ENCODE assay signal across 8 cellular contexts in the genomic region with DNA sequence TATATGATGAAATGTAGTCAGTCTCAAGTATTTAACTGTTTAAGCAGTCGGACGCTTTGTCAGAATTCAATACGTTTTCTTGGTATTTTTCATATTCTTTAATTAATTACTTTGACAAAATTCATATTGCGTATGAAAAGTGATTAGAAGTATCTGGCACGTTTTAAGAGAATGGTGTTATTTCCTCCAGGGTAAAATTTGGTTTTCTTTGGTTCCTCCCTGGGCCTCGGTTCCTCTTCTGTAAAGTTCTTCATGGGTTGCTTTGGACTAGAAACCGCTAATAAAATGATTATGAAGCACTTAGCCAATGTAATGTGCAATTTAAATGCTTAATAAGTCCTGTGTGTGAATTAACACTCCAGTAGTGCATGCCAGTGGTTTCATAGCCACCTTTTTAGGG. TPM values are rescaled to one million over a fixed set of nuclear protein-coding genes. Genes with fewer than 3 reads are reported as not detected.
DNase-seq lines count a peak whose midpoint lies in the region; ATAC-seq, FAIRE-seq and TF ChIP-seq lines count a peak whose summit lies in the region.

No MANE protein-coding gene starts in this region.

- dilution Hi-C loops in keratinocyte (cut with MboI; ENCODE audit: extremely low pct_ligation_motif_present, low sequenced_read_pairs) = no loop called here

- no peaks in the 10 kb centered on the region for H3K27me3 Mint-ChIP-seq in activated T-cell treated with anti-CD3 and anti-CD28 coated beads, Interleukin-2, amount 50 U/mL, for 4 hours (ENCODE audit: low read depth)
- no peaks in the 10 kb centered on the region for H3K27me3 Mint-ChIP-seq in activated CD8-positive, alpha-beta T cell treated with anti-CD3 and anti-CD28 coated beads for 36 hours

- peaks cover 2% of the 10 kb centered on the region for H3K9me1 ChIP-seq in keratinocyte (ENCODE audit: control insufficient read depth, extremely low read depth, insufficient read depth, low read length)

- no peaks in the 10 kb centered on the region for H3K36me3 Mint-ChIP-seq in activated T-cell treated with anti-CD3 and anti-CD28 coated beads, Interleukin-2, amount 50 U/mL, for 4 hours (ENCODE audit: insufficient read depth)
- H3K36me3 Mint-ChIP-seq in activated CD8-positive, alpha-beta T cell treated with anti-CD3 and anti-CD28 coated beads for 36 hours (ENCODE audit: low read depth) = peaks cover 3% of the 10 kb centered on the region

- H3K4me1 Mint-ChIP-seq in activated T-cell treated with anti-CD3 and anti-CD28 coated beads, Interleukin-2, amount 50 U/mL, for 4 hours (ENCODE audit: low read depth) = peaks cover 30% of the 10 kb centered on the region
- peaks cover 25% of the 10 kb centered on the region for H3K4me1 Mint-ChIP-seq in activated CD8-positive, alpha-beta T cell treated with anti-CD3 and anti-CD28 coated beads for 36 hours (ENCODE audit: low read depth)

- POLR2A ChIA-PET in activated CD8-positive, alpha-beta T cell treated with anti-CD3 and anti-CD28 coated beads for 36 hours (lab: Charles Lee) = interaction anchor here (1.2 to 2.7 kb wide), 3 partner anchors 14 to 115 kb away, joined by 3 to 15 read pairs (median 9); no protein-coding TSS in a partner anchor

- H3K9ac ChIP-seq in keratinocyte (ENCODE audit: control insufficient read depth, extremely low read depth, insufficient read depth, low read length) = peak overlapping the region; percentile 84

- no peak for TF ChIP-seq CTCF in activated CD8-positive, alpha-beta T cell treated with anti-CD3 and anti-CD28 coated beads for 36 hours (IDR thresholded peaks at IDR 0.05)
- no peak for TF ChIP-seq CTCF in keratinocyte (optimal IDR thresholded peaks at IDR 0.05 in 1 of 3, IDR thresholded peaks at IDR 0.05 in 1 of 3, conservative IDR thresholded peaks at IDR 0.05 in 1 of 3; ENCODE audit: extremely low read depth in 1 of 3, insufficient read depth in 2 of 3, low read length in 3 of 3)
- no peak for TF ChIP-seq CTCF in tibial nerve (IDR thresholded peaks at IDR 0.05)
- TF ChIP-seq CTCF in gastrocnemius medialis (IDR thresholded peaks at IDR 0.05 in 4 of 5, conservative IDR thresholded peaks at IDR 0.05 in 1 of 5) = no peak

- H4K20me1 ChIP-seq in keratinocyte (ENCODE audit: control insufficient read depth, extremely low read depth, insufficient read depth, low read length) = peaks cover 2% of the 10 kb centered on the region

- TF ChIP-seq EP300 in tibial nerve (IDR thresholded peaks at IDR 0.05) = no peak

- H3K36me3 ChIP-seq in keratinocyte (ENCODE audit: control insufficient read depth in 2 of 2, extremely low read depth in 1 of 2, insufficient read depth in 2 of 2, low read length in 2 of 2) (no peaks in the 10 kb centered on the region), tibial nerve (no peaks in the 10 kb centered on the region), gastrocnemius medialis (no peaks in the 10 kb centered on the region)

- in situ Hi-C loops in gastrocnemius medialis (cut with MboI; ENCODE audit: low sequenced_read_pairs in 4 of 4) = loop anchor here in 1 of 4 donors (10.0 kb wide), 1 partner anchor 117 kb away; no protein-coding TSS in a partner anchor

- H3K27ac Mint-ChIP-seq in activated CD8-positive, alpha-beta T cell treated with anti-CD3 and anti-CD28 coated beads for 36 hours = peak overlapping the region; percentile 89

- H3K4me3 Mint-ChIP-seq in activated T-cell treated with anti-CD3 and anti-CD28 coated beads, Interleukin-2, amount 50 U/mL, for 4 hours = peak overlapping the region; percentile 95
- peak overlapping the region; percentile 90 for H3K4me3 Mint-ChIP-seq in activated CD8-positive, alpha-beta T cell treated with anti-CD3 and anti-CD28 coated beads for 36 hours

- TF ChIP-seq POLR2A in tibial nerve (IDR thresholded peaks at IDR 0.05) (no peak), gastrocnemius medialis (IDR thresholded peaks at IDR 0.05) (no peak)

- ATAC-seq in activated T-cell treated with anti-CD3 and anti-CD28 coated beads, Interleukin-2, amount 50 U/mL, for 4 hours = no peak
- no peak for ATAC-seq in activated CD8-positive, alpha-beta T cell treated with anti-CD3 and anti-CD28 coated beads for 36 hours
- no peak for ATAC-seq in GM21515 (IDR thresholded peaks at IDR 0.05; ENCODE audit: unreplicated experiment)
- no peak for ATAC-seq in gastrocnemius medialis

- no peak overlapping the region for H2AFZ ChIP-seq in keratinocyte (ENCODE audit: control insufficient read depth, low read length)

- no peaks in the 10 kb centered on the region for H3K27me3 ChIP-seq in keratinocyte (ENCODE audit: control insufficient read depth, extremely low read depth, insufficient read depth, low read length)
- H3K27me3 ChIP-seq in tibial nerve = no peaks in the 10 kb centered on the region
- no peaks in the 10 kb centered on the region for H3K27me3 ChIP-seq in gastrocnemius medialis

- CTCF ChIA-PET in activated CD8-positive, alpha-beta T cell treated with anti-CD3 and anti-CD28 coated beads for 36 hours (lab: Charles Lee) = interaction anchor here (2.6 to 5.6 kb wide), 5 partner anchors 55 to 131 kb away, joined by 13 to 53 read pairs (median 37); no protein-coding TSS in a partner anchor

- H3K4me1 ChIP-seq in keratinocyte (ENCODE audit: control insufficient read depth, extremely low read depth, insufficient read depth, low read length) = peaks cover 18% of the 10 kb centered on the region
- peaks cover 0 to 40% (median 11%) of the 10 kb centered on the region in 4 donors for H3K4me1 ChIP-seq in tibial nerve
- peaks cover 15 to 18% of the 10 kb centered on the region in 2 donors for H3K4me1 ChIP-seq in gastrocnemius medialis

- peaks cover 60% of the 10 kb centered on the region for H3K79me2 ChIP-seq in keratinocyte (ENCODE audit: control insufficient read depth, insufficient read depth, low read length)

- H3K27ac ChIP-seq in keratinocyte (ENCODE audit: control insufficient read depth, insufficient read depth, low read length) (no peak overlapping the region), tibial nerve (peak overlapping the region in 3 of 4 donors; percentile 93 to 98 (median 97)), gastrocnemius medialis (peak overlapping the region in 2 of 4 donors; percentile 90 to 98)

- H3K9me3 ChIP-seq in keratinocyte (ENCODE audit: control insufficient read depth, low read depth, low read length) = no peaks in the 10 kb centered on the region
- no peaks in the 10 kb centered on the region for H3K9me3 ChIP-seq in tibial nerve
- H3K9me3 ChIP-seq in gastrocnemius medialis = no peaks in the 10 kb centered on the region

- no peaks in the 10 kb centered on the region for H3K9me3 Mint-ChIP-seq in activated T-cell treated with anti-CD3 and anti-CD28 coated beads, Interleukin-2, amount 50 U/mL, for 4 hours
- H3K9me3 Mint-ChIP-seq in activated CD8-positive, alpha-beta T cell treated with anti-CD3 and anti-CD28 coated beads for 36 hours = no peaks in the 10 kb centered on the region

- peak overlapping the region; percentile 95 to 99 (median 97) for H3K4me3 ChIP-seq in keratinocyte (ENCODE audit: control insufficient read depth in 2 of 3, extremely low read depth in 1 of 3, insufficient read depth in 2 of 3, low read depth in 1 of 3, low read length in 3 of 3)
- H3K4me3 ChIP-seq in tibial nerve = peak overlapping the region in 3 of 4 donors; percentile 96 to 98 (median 97)
- H3K4me3 ChIP-seq in gastrocnemius medialis = peak overlapping the region in 2 of 4 donors; percentile 83 to 98

- DNase-seq in activated T-cell treated with anti-CD3 and anti-CD28 coated beads, Interleukin-2, amount 50 U/mL, for 4 hours = no peak
- no peak for DNase-seq in activated T-cell treated with anti-CD3 and anti-CD28 coated beads, Interleukin-2, amount 50 U/mL, for 48 hours
- DNase-seq in activated CD8-positive, alpha-beta T cell treated with anti-CD3 and anti-CD28 coated beads for 36 hours = no peak
- DNase-seq in keratinocyte (ENCODE audit: low read depth, low spot score) (no peak), tibial nerve (ENCODE audit: low spot score in 2 of 2) (no peak), middle frontal gyrus (ENCODE audit: extremely low spot score, low spot score) (no peak), gastrocnemius medialis (no peak)

- 22 to 27% methylated on average over 7 of the region's 7 CpGs for WGBS in tibial nerve, 2 donors

- H3K4me2 ChIP-seq in keratinocyte (ENCODE audit: control insufficient read depth, extremely low read depth, insufficient read depth, low read depth, low read length) = peak overlapping the region; percentile 81

- no peak for FAIRE-seq in keratinocyte (lab: Jason Lieb, UNC)

- intact Hi-C loops in activated CD8-positive, alpha-beta T cell treated with anti-CD3 and anti-CD28 coated beads for 36 hours (cut with micrococcal nuclease) = loop anchor here (2.0 to 10.0 kb wide), 2 partner anchors 55 to 117 kb away; no protein-coding TSS in a partner anchor
- intact Hi-C loops in gastrocnemius medialis (cut with DNase I; ENCODE audit: low total_unique reads) = loop anchor here (5.0 to 10.0 kb wide), 5 partner anchors 60 to 267 kb away; a partner anchor contains a TSS

RNA-seq across cellular contexts. Expression of a gene that starts 1.5 kb away (rescaled TPM):
- total RNA-seq in activated T-cell treated with anti-CD3 and anti-CD28 coated beads, Interleukin-2, amount 50 U/mL, for 4 hours = 10 to 100 TPM; 18.7 to 19.6 (median 19.5) TPM
- total RNA-seq in activated CD8-positive, alpha-beta T cell treated with anti-CD3 and anti-CD28 coated beads for 36 hours = 10 to 100 TPM; 27.0 to 27.5 TPM
- 7.9 to 15.2 TPM (median 14.1 TPM) in 3 replicates for polyA plus RNA-seq in keratinocyte
- polyA plus RNA-seq in keratinocyte (2011; ENCODE audit: low read depth) = 3.8 TPM
- polyA plus RNA-seq in keratinocyte (2011; cell fraction: cytosol; rRNA removed) = 10.1 and 14.7 TPM in 2 replicates
- polyA plus RNA-seq in keratinocyte (2011; cell fraction: nucleus; rRNA removed) = 29.0 and 31.3 TPM in 2 replicates
- polyA plus RNA-seq in keratinocyte (2012; ENCODE audit: low replicate concordance) = 8.8 and 11.2 TPM in 2 replicates
- polyA minus RNA-seq in keratinocyte = 12.5 to 34.7 TPM (median 23.3 TPM) in 3 replicates
- 10.9 TPM for polyA minus RNA-seq in keratinocyte (2011; cell fraction: cytosol; rRNA and poly(A)+ RNA removed)
- polyA minus RNA-seq in keratinocyte (2011; cell fraction: nucleus; rRNA and poly(A)+ RNA removed) = 21.2 and 37.2 TPM in 2 replicates
- total RNA-seq in tibial nerve = 10 to 100 TPM; 14.2 to 19.2 (median 16.0) TPM
- total RNA-seq in gastrocnemius medialis = 1 to 10 TPM; 3.0 to 6.7 (median 4.5) TPM

RNA-seq across cellular contexts. Expression of a gene that starts 22.3 kb away (rescaled TPM):
- under 1 TPM in 2 of 3 donors, not detected in 1; 0.18 to 0.43 TPM for total RNA-seq in activated T-cell treated with anti-CD3 and anti-CD28 coated beads, Interleukin-2, amount 50 U/mL, for 4 hours
- under 1 TPM; 0.29 to 0.32 TPM for total RNA-seq in activated CD8-positive, alpha-beta T cell treated with anti-CD3 and anti-CD28 coated beads for 36 hours
- polyA plus RNA-seq in keratinocyte = not detected in 3 replicates
- 0.50 TPM for polyA plus RNA-seq in keratinocyte (2011; ENCODE audit: low read depth)
- polyA plus RNA-seq in keratinocyte (2011; cell fraction: cytosol; rRNA removed) = not detected in 2 replicates
- polyA plus RNA-seq in keratinocyte (2011; cell fraction: nucleus; rRNA removed) = 0.04 TPM in 1 of 2 replicates, not detected in the other
- polyA plus RNA-seq in keratinocyte (2012; ENCODE audit: low replicate concordance) = not detected in 2 replicates
- polyA minus RNA-seq in keratinocyte = 0.38 TPM in 1 of 3 replicates, not detected in the others
- polyA minus RNA-seq in keratinocyte (2011; cell fraction: cytosol; rRNA and poly(A)+ RNA removed) = not detected
- polyA minus RNA-seq in keratinocyte (2011; cell fraction: nucleus; rRNA and poly(A)+ RNA removed) = not detected in 2 replicates
- under 1 TPM in 1 of 4 donors, not detected in 3; 0.30 TPM for total RNA-seq in tibial nerve
- total RNA-seq in gastrocnemius medialis = under 1 TPM in 1 of 4 donors, not detected in 3; 0.46 TPM

RNA-seq across cellular contexts. Expression of a gene that starts 39.1 kb away (rescaled TPM):
- 10 to 100 TPM in 1 of 3 donors, 1 to 10 TPM in 2; 9.7 to 13.2 (median 9.7) TPM for total RNA-seq in activated T-cell treated with anti-CD3 and anti-CD28 coated beads, Interleukin-2, amount 50 U/mL, for 4 hours
- 10 to 100 TPM; 20.1 to 21.3 TPM for total RNA-seq in activated CD8-positive, alpha-beta T cell treated with anti-CD3 and anti-CD28 coated beads for 36 hours
- 8.1 to 11.3 TPM (median 9.0 TPM) in 3 replicates for polyA plus RNA-seq in keratinocyte
- polyA plus RNA-seq in keratinocyte (2011; ENCODE audit: low read depth) = 6.3 TPM
- polyA plus RNA-seq in keratinocyte (2011; cell fraction: cytosol; rRNA removed) = 4.7 and 6.9 TPM in 2 replicates
- 16.4 and 21.9 TPM in 2 replicates for polyA plus RNA-seq in keratinocyte (2011; cell fraction: nucleus; rRNA removed)
- polyA plus RNA-seq in keratinocyte (2012; ENCODE audit: low replicate concordance) = 11.3 and 16.6 TPM in 2 replicates
- 11.3 to 19.4 TPM (median 18.6 TPM) in 3 replicates for polyA minus RNA-seq in keratinocyte
- polyA minus RNA-seq in keratinocyte (2011; cell fraction: cytosol; rRNA and poly(A)+ RNA removed) = 15.3 TPM
- 22.2 and 22.7 TPM in 2 replicates for polyA minus RNA-seq in keratinocyte (2011; cell fraction: nucleus; rRNA and poly(A)+ RNA removed)
- total RNA-seq in tibial nerve = 10 to 100 TPM; 16.0 to 27.7 (median 20.5) TPM
- total RNA-seq in gastrocnemius medialis = 10 to 100 TPM; 12.2 to 21.3 (median 16.4) TPM

RNA-seq across cellular contexts. Expression of a gene that starts 58.8 kb away (rescaled TPM):
- total RNA-seq in activated T-cell treated with anti-CD3 and anti-CD28 coated beads, Interleukin-2, amount 50 U/mL, for 4 hours = under 1 TPM in 1 of 3 donors, not detected in 2; 0.38 TPM
- not detected for total RNA-seq in activated CD8-positive, alpha-beta T cell treated with anti-CD3 and anti-CD28 coated beads for 36 hours
- 0.14 to 0.27 TPM (median 0.21 TPM) in 3 replicates for polyA plus RNA-seq in keratinocyte
- polyA plus RNA-seq in keratinocyte (2011; ENCODE audit: low read depth) = 0.26 TPM
- 0.09 and 0.19 TPM in 2 replicates for polyA plus RNA-seq in keratinocyte (2011; cell fraction: cytosol; rRNA removed)
- 1.3 and 1.4 TPM in 2 replicates for polyA plus RNA-seq in keratinocyte (2011; cell fraction: nucleus; rRNA removed)
- 0.31 and 0.99 TPM in 2 replicates for polyA plus RNA-seq in keratinocyte (2012; ENCODE audit: low replicate concordance)
- 0.43 to 1.9 TPM (median 1.1 TPM) in 3 replicates for polyA minus RNA-seq in keratinocyte
- not detected for polyA minus RNA-seq in keratinocyte (2011; cell fraction: cytosol; rRNA and poly(A)+ RNA removed)
- 0.78 and 0.84 TPM in 2 replicates for polyA minus RNA-seq in keratinocyte (2011; cell fraction: nucleus; rRNA and poly(A)+ RNA removed)
- total RNA-seq in tibial nerve (under 1 TPM in 2 of 4 donors, not detected in 2; under 0.01 to 0.30 TPM), gastrocnemius medialis (not detected)
